ENCODE assay signal across 1 cellular context in the genomic region with DNA sequence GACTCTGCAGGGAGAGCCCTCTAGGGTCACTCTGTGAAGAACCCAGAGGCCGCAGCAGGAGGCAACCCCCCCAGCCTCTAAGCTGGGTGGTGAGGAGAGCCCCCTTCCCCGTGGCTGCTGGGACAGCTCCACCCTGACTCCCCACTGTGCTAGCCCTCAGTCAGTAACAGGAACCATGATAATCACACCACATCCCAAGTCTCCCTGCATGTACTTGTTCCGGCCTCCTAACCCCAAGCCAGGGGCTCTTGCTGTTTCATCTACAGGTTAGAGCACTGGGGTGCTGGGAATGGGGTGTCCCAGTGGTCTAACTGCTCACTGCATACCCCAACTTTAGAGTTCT.
TF ChIP-seq lines count a peak whose summit lies in the region.

No MANE protein-coding gene starts in this region.

TF ChIP-seq in SK-N-SH treated with all-trans-retinoic acid at 6 μM for 48 hours, 23 proteins besides CTCF, POLR2A, EP300 and RAD21 (continued from another document):
- no peak for TF ChIP-seq POU6F1 (CRISPR knock-in tag; IDR thresholded peaks at IDR 0.05; ENCODE audit: borderline replicate concordance, low read depth)
- no peak for TF ChIP-seq RARB (CRISPR knock-in tag; IDR thresholded peaks at IDR 0.05)
- TF ChIP-seq SNAI2 (CRISPR knock-in tag; IDR thresholded peaks at IDR 0.05) = no peak
- TF ChIP-seq ZNF70 (CRISPR knock-in tag; IDR thresholded peaks at IDR 0.05) = no peak
- TF ChIP-seq ARNTL (CRISPR knock-in tag; IDR thresholded peaks at IDR 0.05; ENCODE audit: borderline replicate concordance, low read depth) = no peak
